In the genomic region with DNA sequence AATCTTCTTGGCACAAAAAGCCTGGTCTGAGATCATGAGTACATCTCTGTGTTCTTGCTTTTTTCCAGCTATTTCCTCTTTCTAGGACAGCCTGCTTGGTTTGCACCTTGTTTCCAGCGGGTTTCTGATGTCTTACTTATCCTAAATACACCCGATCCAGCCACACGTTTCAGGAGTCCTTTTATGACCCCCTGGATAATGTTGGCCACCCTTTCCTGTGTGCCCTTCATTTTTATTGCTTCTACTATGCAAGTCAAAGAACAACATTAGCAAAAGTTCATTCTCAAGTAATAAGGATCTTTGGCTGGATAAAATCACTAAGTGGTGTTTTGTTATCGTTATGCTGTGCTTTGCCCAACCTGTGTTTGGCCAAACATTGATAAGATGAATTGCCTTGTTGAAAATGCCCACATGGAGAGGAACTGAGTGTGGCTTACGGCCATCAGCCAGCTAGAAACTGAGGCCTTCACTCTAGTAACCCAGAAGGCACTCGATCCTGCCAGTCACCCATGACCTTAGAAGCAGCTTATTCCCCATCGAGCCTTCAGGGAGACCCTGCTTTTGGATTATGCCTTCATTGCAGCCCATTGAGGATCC, we compare ENCODE assay signal across 22 cellular contexts. TPM values are rescaled to one million over a fixed set of nuclear protein-coding genes. Genes with fewer than 3 reads are reported as not detected.
DNase-seq lines count a peak whose midpoint lies in the region; ATAC-seq and TF ChIP-seq lines count a peak whose summit lies in the region.
"Had no signal": no experiment of that assay in that cellular context is flagged by ENCODE, and none has a peak within 500 bp of the region (broad histone marks: within the 10 kb centered on the region; RNA-seq: fewer than 3 reads in every experiment).

No MANE protein-coding gene starts in this region.

- TF ChIP-seq EP300 in stomach (IDR thresholded peaks at IDR 0.05) (no peak), tibial nerve (IDR thresholded peaks at IDR 0.05) (no peak)

- no peaks in the 10 kb centered on the region for H3K4me1 Mint-ChIP-seq in activated naive CD8-positive, alpha-beta T cell treated with anti-CD3 and anti-CD28 coated beads for 36 hours
- H3K4me1 Mint-ChIP-seq: CD14-positive monocyte; CD4-positive, alpha-beta memory T cell; CD4-positive, CD25-positive, alpha-beta regulatory T cell; CD8-positive, alpha-beta memory T cell had no signal

- 29 to 50% (median 37%) methylated on average over 7 of the region's 7 CpGs for WGBS in stomach, 5 donors
- WGBS in tibial nerve, 2 donors: 69 to 77% methylated on average over 7 of the region's 7 CpGs

- ATAC-seq in mucosa of descending colon: peak; percentile 69

- no peak overlapping the region for H3K4me3 ChIP-seq in mucosa of descending colon
- H3K4me3 ChIP-seq in stomach: no peak overlapping the region
- no peak overlapping the region for H3K4me3 ChIP-seq in tibial nerve
- H3K4me3 ChIP-seq: BLaER1 had no signal

- DNase-seq in mucosa of descending colon: no peak
- peak; percentile 52 for DNase-seq in stomach
- DNase-seq in NCI-H345 treated with DMSO at 0.1 percent for 48 hours (lab: John Stamatoyannopoulos, UW; ENCODE audit: unreplicated experiment): no peak
- no peak for DNase-seq in activated naive CD8-positive, alpha-beta T cell treated with anti-CD3 and anti-CD28 coated beads for 36 hours
- no peak for DNase-seq in tibial nerve (ENCODE audit: low spot score in 2 of 2)
- DNase-seq: 8988T; ACHN; BE2C; C1 segment of cervical spinal cord; CD4-positive, alpha-beta memory T cell; CD4-positive, CD25-positive, alpha-beta regulatory T cell; CD8-positive, alpha-beta memory T cell; COR-L47; DMS 273 treated with DMSO at 0.1 percent for 48 hours; DMS153; DMS53; DMS79; DND-41; EL; GDM1 had no signal

- H3K27ac Mint-ChIP-seq in activated naive CD8-positive, alpha-beta T cell treated with anti-CD3 and anti-CD28 coated beads for 36 hours: no peak overlapping the region
- H3K27ac Mint-ChIP-seq: CD14-positive monocyte; CD4-positive, CD25-positive, alpha-beta regulatory T cell; CD8-positive, alpha-beta memory T cell had no signal

- H3K27me3 Mint-ChIP-seq in activated naive CD8-positive, alpha-beta T cell treated with anti-CD3 and anti-CD28 coated beads for 36 hours: no peaks in the 10 kb centered on the region
- H3K27me3 Mint-ChIP-seq: CD4-positive, CD25-positive, alpha-beta regulatory T cell had no signal

- no peaks in the 10 kb centered on the region for H3K27me3 ChIP-seq in stomach
- no peaks in the 10 kb centered on the region for H3K27me3 ChIP-seq in tibial nerve
- H3K27me3 ChIP-seq: BE2C, BLaER1 had no signal

- peaks cover 2% of the 10 kb centered on the region for H3K9me3 Mint-ChIP-seq in activated naive CD8-positive, alpha-beta T cell treated with anti-CD3 and anti-CD28 coated beads for 36 hours
- H3K9me3 Mint-ChIP-seq: CD4-positive, CD25-positive, alpha-beta regulatory T cell; CD8-positive, alpha-beta memory T cell had no signal

- no peak for TF ChIP-seq POLR2A in stomach (IDR thresholded peaks at IDR 0.05)
- no peak for TF ChIP-seq POLR2A in tibial nerve (IDR thresholded peaks at IDR 0.05)

- H3K36me3 ChIP-seq in mucosa of descending colon (ENCODE audit: low read depth): no peaks in the 10 kb centered on the region
- H3K36me3 ChIP-seq in stomach: no peaks in the 10 kb centered on the region
- H3K36me3 ChIP-seq in tibial nerve: peaks cover 0 to 8% (median 0%) of the 10 kb centered on the region in 3 donors
- H3K36me3 ChIP-seq: BE2C, BLaER1 had no signal

- TF ChIP-seq CTCF in mucosa of descending colon (IDR thresholded peaks at IDR 0.05): no peak
- TF ChIP-seq CTCF in stomach (IDR thresholded peaks at IDR 0.05): no peak
- no peak for TF ChIP-seq CTCF in tibial nerve (IDR thresholded peaks at IDR 0.05)

- H3K36me3 Mint-ChIP-seq in activated naive CD8-positive, alpha-beta T cell treated with anti-CD3 and anti-CD28 coated beads for 36 hours: peaks cover 4% of the 10 kb centered on the region
- H3K36me3 Mint-ChIP-seq: CD14-positive monocyte; CD8-positive, alpha-beta memory T cell had no signal

- intact Hi-C loops in mucosa of descending colon (cut with DNase I, micrococcal nuclease) (no loop called here), stomach (cut with DNase I; ENCODE audit: low total_unique reads) (no loop called here)

- no peaks in the 10 kb centered on the region for H3K9me3 ChIP-seq in mucosa of descending colon
- no peaks in the 10 kb centered on the region for H3K9me3 ChIP-seq in stomach
- no peaks in the 10 kb centered on the region for H3K9me3 ChIP-seq in tibial nerve
- H3K9me3 ChIP-seq: BE2C, BLaER1 had no signal

- H3K27ac ChIP-seq in stomach (peak overlapping the region; percentile 59 to 92 (median 80)), tibial nerve (no peak overlapping the region)
- H3K27ac ChIP-seq: BLaER1 had no signal

- H3K4me1 ChIP-seq in mucosa of descending colon (ENCODE audit: low read depth): peaks cover 4% of the 10 kb centered on the region
- H3K4me1 ChIP-seq in stomach: peaks cover 7 to 30% (median 20%) of the 10 kb centered on the region in 4 donors
- H3K4me1 ChIP-seq in tibial nerve: peaks cover 0 to 5% (median 0%) of the 10 kb centered on the region in 4 donors
- H3K4me1 ChIP-seq: BE2C had no signal

- H3K4me3 Mint-ChIP-seq in activated naive CD8-positive, alpha-beta T cell treated with anti-CD3 and anti-CD28 coated beads for 36 hours: no peak overlapping the region
- H3K4me3 Mint-ChIP-seq: CD14-positive monocyte; CD4-positive, alpha-beta memory T cell; CD4-positive, CD25-positive, alpha-beta regulatory T cell; CD8-positive, alpha-beta memory T cell had no signal

RNA-seq across cellular contexts. Expression of a gene that starts 28.7 kb away (rescaled TPM):
- total RNA-seq in mucosa of descending colon (10 to 100 TPM; 28.4 to 66.9 (median 38.3) TPM), stomach (100 to 1,000 TPM in 1 of 5 donors, 10 to 100 TPM in 4; 17.4 to 227 (median 63.4) TPM), tibial nerve (10 to 100 TPM; 47.1 to 94.8 (median 77.5) TPM)
- 100 to 1,000 TPM; 110 to 378 (median 130) TPM for polyA plus RNA-seq in stomach
- total RNA-seq in activated naive CD8-positive, alpha-beta T cell treated with anti-CD3 and anti-CD28 coated beads for 36 hours: under 1 TPM; 0.14 to 0.21 TPM
- polyA plus RNA-seq: CD8-positive, alpha-beta memory T cell had no signal

Comparison
In these comparisons a context has a peak if more than half of its experiments do, and no peak if none do; other contexts are left out.
1. H3K27ac ChIP-seq: peak in stomach (5 of 5); none in tibial nerve (0 of 4).
2. RNA of a gene that starts 28.7 kb away (total RNA-seq): 47.1 to 94.8 TPM in tibial nerve, 17.4 to 227 TPM in stomach and 28.4 to 66.9 TPM in mucosa of descending colon; 0.14 to 0.21 TPM in activated naive CD8-positive, alpha-beta T cell treated with anti-CD3 and anti-CD28 coated beads for 36 hours; every median in the first group is over 10 times any median in the second.